ENCODE assay signal across 8 cellular contexts in the genomic region with DNA sequence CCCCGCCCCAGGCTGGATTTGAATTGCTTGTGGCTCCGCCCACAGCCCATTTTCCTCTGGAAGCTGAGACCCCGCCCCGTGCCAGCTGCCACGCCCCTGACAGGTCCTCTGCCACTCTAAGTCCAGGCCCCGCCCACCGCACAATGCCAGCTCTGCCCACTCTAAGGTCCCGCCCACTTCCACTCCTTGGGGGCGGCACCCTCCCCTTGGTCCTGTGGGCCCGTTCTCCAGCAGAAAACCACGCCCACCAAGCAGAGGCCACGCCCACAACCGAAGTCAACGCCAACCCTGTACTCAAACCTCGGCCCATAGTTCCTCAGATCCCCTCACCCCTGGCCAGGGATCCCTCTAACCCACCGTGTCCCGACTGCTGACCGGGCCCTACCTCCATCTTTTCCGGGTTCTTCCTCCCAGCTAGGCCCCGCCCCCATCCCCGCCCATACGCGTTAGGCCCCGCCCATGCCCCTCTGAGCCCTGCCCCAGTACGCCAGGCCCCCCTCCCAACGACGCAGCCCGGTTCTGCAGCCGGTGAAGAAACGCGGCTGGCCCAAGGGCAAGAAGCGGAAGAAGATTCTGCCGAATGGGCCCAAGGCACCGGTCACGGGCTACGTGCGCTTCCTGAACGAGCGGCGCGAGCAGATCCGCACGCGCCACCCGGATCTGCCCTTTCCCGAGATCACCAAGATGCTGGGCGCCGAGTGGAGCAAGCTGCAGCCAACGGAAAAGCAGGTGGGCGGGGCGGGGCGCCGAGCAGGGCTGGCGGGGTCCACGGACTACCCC. TPM values are rescaled to one million over a fixed set of nuclear protein-coding genes. Genes with fewer than 3 reads are reported as not detected.
A peak's percentile ranks its signal among the peaks of the same experiment; 100 is the strongest.
DNase-seq lines count a peak whose midpoint lies in the region; ATAC-seq and TF ChIP-seq lines count a peak whose summit lies in the region.

No MANE protein-coding gene starts in this region.

- intact Hi-C loops in prostate gland (cut with DNase I): loop anchor here (2.0 to 10.0 kb wide), 2 partner anchors 17 to 69 kb away; partner anchors contain the start of genes DOHH, FZR1 and MFSD12

- TF ChIP-seq CTCF in GM12864 (IDR thresholded peaks at IDR 0.05; ENCODE audit: low read depth, low read length, missing control alignments) (no peak), right atrium auricular region (IDR thresholded peaks at IDR 0.05) (no peak), prostate gland (IDR thresholded peaks at IDR 0.05) (no peak)

- WGBS in prostate gland: 61% methylated on average over 54 of the region's 55 CpGs
- 56% methylated on average over 55 of the region's 55 CpGs for WGBS in urinary bladder

- H3K27ac Mint-ChIP-seq in T-helper 17 cell: no peak overlapping the region

- H3K4me3 Mint-ChIP-seq in T-helper 17 cell: peak overlapping the region; percentile 87

- H3K27ac ChIP-seq in right atrium auricular region: no peak overlapping the region
- peak overlapping the region in 1 of 2 donors; percentile 87 for H3K27ac ChIP-seq in prostate gland
- no peak overlapping the region for H3K27ac ChIP-seq in urinary bladder (ENCODE audit: low read depth)

- H3K27me3 ChIP-seq in right atrium auricular region (no peaks in the 10 kb centered on the region), prostate gland (replicated peaks; ENCODE audit: insufficient read depth) (no peaks in the 10 kb centered on the region)

- ATAC-seq in T-helper 17 cell: peak; percentile 26
- no peak for ATAC-seq in HG03095 (IDR thresholded peaks at IDR 0.05; ENCODE audit: unreplicated experiment)

- no peaks in the 10 kb centered on the region for H3K27me3 Mint-ChIP-seq in T-helper 17 cell

- no peaks in the 10 kb centered on the region for H3K36me3 Mint-ChIP-seq in T-helper 17 cell (ENCODE audit: low read depth)

- DNase-seq in GM12864 (ENCODE audit: low read depth) (peak; percentile 85), NCI-H1436 (lab: John Stamatoyannopoulos, UW) (peak; percentile 91), T-helper 17 cell (peak; percentile 72 to 85 (median 77)), amygdala (lab: John Stamatoyannopoulos, UW) (peak in 47 of 56 donors; percentile 6 to 94 (median 65)), right atrium auricular region (ENCODE audit: low spot score) (peak; percentile 75), prostate gland (ENCODE audit: low spot score) (peak; percentile 94)

- H3K4me3 ChIP-seq in GM12864 (ENCODE audit: low read depth, low read length) (peak overlapping the region; percentile 97), right atrium auricular region (peak overlapping the region; percentile 62 to 99), prostate gland (peak overlapping the region; percentile 97 to 99), urinary bladder (ENCODE audit: low read depth, low read length) (peak overlapping the region; percentile 94)

- H3K36me3 ChIP-seq in right atrium auricular region: peaks cover 5% of the 10 kb centered on the region
- H3K36me3 ChIP-seq in prostate gland: no peaks in the 10 kb centered on the region
- H3K36me3 ChIP-seq in urinary bladder (ENCODE audit: insufficient read depth): no peaks in the 10 kb centered on the region

- H3K4me1 ChIP-seq in right atrium auricular region (peaks cover 0 to 28% of the 10 kb centered on the region in 2 donors), prostate gland (replicated peaks) (no peaks in the 10 kb centered on the region), urinary bladder (ENCODE audit: insufficient read depth) (peaks cover 3% of the 10 kb centered on the region)

- no peaks in the 10 kb centered on the region for H3K9me3 ChIP-seq in T-helper 17 cell (ENCODE audit: control insufficient read depth, low read length, poor library complexity, severe bottlenecking)
- H3K9me3 ChIP-seq in right atrium auricular region: no peaks in the 10 kb centered on the region
- H3K9me3 ChIP-seq in prostate gland: no peaks in the 10 kb centered on the region

- peaks cover 17% of the 10 kb centered on the region for H3K4me1 Mint-ChIP-seq in T-helper 17 cell

- TF ChIP-seq POLR2A in prostate gland (IDR thresholded peaks at IDR 0.05): no peak

RNA-seq across cellular contexts. Expression of gene HMG20B, which starts 1.3 kb away (rescaled TPM):
- total RNA-seq in T-helper 17 cell: 10 to 100 TPM; 34.0 to 36.7 TPM
- total RNA-seq in right atrium auricular region: 10 to 100 TPM; 51.8 to 52.5 TPM
- total RNA-seq in prostate gland: 100 to 1,000 TPM; 184 to 369 TPM
- total RNA-seq in urinary bladder: 30.6 TPM
- 109 TPM for polyA plus RNA-seq in urinary bladder

RNA-seq across cellular contexts. Expression of gene GIPC3, which starts 11.2 kb away (rescaled TPM):
- total RNA-seq in T-helper 17 cell (1 to 10 TPM in 1 of 2 donors, under 1 TPM in 1; 0.42 to 3.3 TPM), right atrium auricular region (1 to 10 TPM in 1 of 2 donors, under 1 TPM in 1; 0.96 to 1.5 TPM), prostate gland (1 to 10 TPM in 1 of 2 donors, under 1 TPM in 1; 0.36 to 1.9 TPM), urinary bladder (0.11 TPM)
- polyA plus RNA-seq in urinary bladder: 0.94 TPM

RNA-seq across cellular contexts. Expression of gene MFSD12, which starts 16.7 kb away (rescaled TPM):
- total RNA-seq in T-helper 17 cell (10 to 100 TPM; 58.1 to 62.0 TPM), right atrium auricular region (10 to 100 TPM; 15.8 to 35.4 TPM), prostate gland (10 to 100 TPM; 60.5 to 86.1 TPM), urinary bladder (19.3 TPM)
- 38.6 TPM for polyA plus RNA-seq in urinary bladder

RNA-seq across cellular contexts. Expression of gene TBXA2R, which starts 32.6 kb away (rescaled TPM):
- total RNA-seq in T-helper 17 cell: 10 to 100 TPM in 1 of 2 donors, 1 to 10 TPM in 1; 1.0 to 10.4 TPM
- total RNA-seq in right atrium auricular region: 1 to 10 TPM in 1 of 2 donors, under 1 TPM in 1; 0.67 to 1.1 TPM
- 1 to 10 TPM; 1.1 to 4.0 TPM for total RNA-seq in prostate gland
- 1.4 TPM for total RNA-seq in urinary bladder
- 3.8 TPM for polyA plus RNA-seq in urinary bladder

RNA-seq across cellular contexts. Expression of gene TEKTIP1, which starts 35.1 kb away (rescaled TPM):
- 1 to 10 TPM; 5.0 to 8.4 TPM for total RNA-seq in T-helper 17 cell
- not detected for total RNA-seq in right atrium auricular region
- total RNA-seq in prostate gland: 1 to 10 TPM in 1 of 2 donors, under 1 TPM in 1; 0.41 to 5.3 TPM
- total RNA-seq in urinary bladder: not detected
- polyA plus RNA-seq in urinary bladder: 0.79 TPM
